8 cellular contexts compared by ENCODE assay signal in the genomic region with DNA sequence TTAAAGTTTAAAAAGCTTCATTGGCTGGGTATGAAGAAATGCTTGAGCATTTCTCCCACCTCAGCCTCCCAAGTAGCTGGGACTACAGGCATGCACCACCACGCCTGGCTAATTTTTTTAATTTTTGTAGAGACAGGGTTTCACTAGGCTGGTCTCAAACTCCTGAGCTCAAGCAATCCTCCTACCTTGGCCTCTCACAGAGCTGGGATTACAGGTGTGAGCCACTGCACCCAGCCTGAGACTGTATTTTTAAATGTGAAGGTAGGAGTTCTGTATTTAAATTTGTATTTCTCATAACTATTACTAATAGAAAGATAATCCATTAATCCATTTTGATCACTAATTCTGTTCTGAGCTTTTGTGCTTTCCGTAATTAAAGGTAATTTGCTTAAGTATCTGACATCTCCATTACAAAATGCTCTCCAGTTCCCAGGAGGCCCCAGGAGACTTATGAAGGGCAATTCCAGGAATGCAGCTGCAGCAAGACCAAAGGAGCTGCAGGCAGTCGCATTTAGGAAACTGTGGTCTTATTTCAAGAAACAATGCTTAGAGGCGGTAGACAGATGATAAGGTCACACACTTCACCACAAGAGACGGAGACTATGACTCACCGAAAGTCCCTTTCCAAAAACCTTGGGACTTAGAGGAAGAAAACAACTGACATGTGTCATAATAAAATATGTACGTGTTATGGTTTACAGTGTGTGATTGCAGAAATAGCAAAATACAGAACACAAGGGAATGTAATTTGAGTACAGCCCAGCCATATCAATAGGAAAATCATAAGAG. TPM values are rescaled to one million over a fixed set of nuclear protein-coding genes. Genes with fewer than 3 reads are reported as not detected.
DNase-seq lines count a peak whose midpoint lies in the region; ATAC-seq and TF ChIP-seq lines count a peak whose summit lies in the region.

No MANE protein-coding gene starts in this region.

- no peak overlapping the region for H3K4me3 Mint-ChIP-seq in type B pancreatic cell

- DNase-seq in NCI-H146 (lab: John Stamatoyannopoulos, UW) = peak; percentile 34
- no peak for DNase-seq in NCI-H146 treated with DMSO at 0.1 percent for 48 hours (lab: John Stamatoyannopoulos, UW; ENCODE audit: unreplicated experiment)
- DNase-seq in NCI-H226 = peak; percentile 76
- DNase-seq in activated CD8-positive, alpha-beta memory T cell treated with anti-CD3 and anti-CD28 coated beads, Interleukin-2, amount 50 U/mL, for 24 hours (ENCODE audit: extremely low read depth) = peak; percentile 55
- peak; percentile 75 to 80 for DNase-seq in foreskin fibroblast
- DNase-seq in stimulated activated CD4-positive, alpha-beta T cell treated with anti-CD3 and anti-CD28 coated beads, Interleukin-12 subunit alpha, Interleukin-12 subunit beta, amount 100 ng/mL, for 4 hours = peak; percentile 26
- no peak for DNase-seq in type B pancreatic cell (ENCODE audit: extremely low spot score, unreplicated experiment)

- H3K9me3 Mint-ChIP-seq in type B pancreatic cell = no peaks in the 10 kb centered on the region

- H3K4me1 Mint-ChIP-seq in type B pancreatic cell (ENCODE audit: unreplicated experiment) = peaks cover 5% of the 10 kb centered on the region

- no peak overlapping the region for H3K27ac Mint-ChIP-seq in type B pancreatic cell

- no peaks in the 10 kb centered on the region for H3K27me3 Mint-ChIP-seq in type B pancreatic cell

- no peaks in the 10 kb centered on the region for H3K36me3 Mint-ChIP-seq in type B pancreatic cell

- peak; percentile 97 for ATAC-seq in HG02870 (IDR thresholded peaks at IDR 0.05; ENCODE audit: unreplicated experiment)

- no peak overlapping the region for H3K4me3 ChIP-seq in foreskin fibroblast (ENCODE audit: low read depth in 1 of 2, low read length in 2 of 2)

- TF ChIP-seq CTCF in foreskin fibroblast (IDR thresholded peaks at IDR 0.05; ENCODE audit: low read depth, low read length) = no peak
- TF ChIP-seq CTCF in type B pancreatic cell (conservative IDR thresholded peaks at IDR 0.05) = no peak

RNA-seq across cellular contexts. Expression of a gene that starts 23.3 kb away (rescaled TPM):
- 24.2 and 37.2 TPM in 2 replicates for total RNA-seq in type B pancreatic cell (ENCODE audit: low replicate concordance)

RNA-seq across cellular contexts. Expression of a gene that starts 33.9 kb away (rescaled TPM):
- 42.6 and 44.1 TPM in 2 replicates for total RNA-seq in type B pancreatic cell (ENCODE audit: low replicate concordance)

Comparison
In these comparisons a context has a peak if more than half of its experiments do, and no peak if none do; other contexts are left out.
1. DNase-seq: peak in NCI-H146 (single experiment), NCI-H226 (single experiment), activated CD8-positive, alpha-beta memory T cell treated with anti-CD3 and anti-CD28 coated beads, Interleukin-2, amount 50 U/mL, for 24 hours (single experiment), foreskin fibroblast (2 of 2) and stimulated activated CD4-positive, alpha-beta T cell treated with anti-CD3 and anti-CD28 coated beads, Interleukin-12 subunit alpha, Interleukin-12 subunit beta, amount 100 ng/mL, for 4 hours (single experiment); none in NCI-H146 treated with DMSO at 0.1 percent for 48 hours (single experiment) and type B pancreatic cell (single experiment).